14 cellular contexts compared by ENCODE assay signal in genomic region chr20:24782801-24783630, GRCh38.
DNase-seq lines count a peak whose midpoint lies in the region; ATAC-seq and TF ChIP-seq lines count a peak whose summit lies in the region.
"Had no signal": no experiment of that assay in that cellular context is flagged by ENCODE, and none has a peak within 500 bp of the region (broad histone marks: within the 10 kb centered on the region; RNA-seq: fewer than 3 reads in every experiment).

No MANE protein-coding gene starts in this region.

- no peaks in the 10 kb centered on the region for H3K36me3 ChIP-seq in spleen
- H3K36me3 ChIP-seq: MG63 had no signal

- no peaks in the 10 kb centered on the region for H3K9me3 ChIP-seq in spleen
- H3K9me3 ChIP-seq: MG63 had no signal

- TF ChIP-seq EP300 in Ishikawa (IDR thresholded peaks at IDR 0.05; ENCODE audit: borderline replicate concordance), result no peak

- H3K9me3 Mint-ChIP-seq in activated naive CD4-positive, alpha-beta T cell treated with anti-CD3 and anti-CD28 coated beads for 36 hours, result no peaks in the 10 kb centered on the region
- H3K9me3 Mint-ChIP-seq in activated naive CD4-positive, alpha-beta T cell treated with anti-CD3 and anti-CD28 coated beads, Interleukin-2, amount 50 U/mL, for 72 hours, result no peaks in the 10 kb centered on the region
- H3K9me3 Mint-ChIP-seq in chondrocyte (ENCODE audit: low read depth), result no peaks in the 10 kb centered on the region
- H3K9me3 Mint-ChIP-seq: activated CD4-positive, alpha-beta T cell treated with anti-CD3 and anti-CD28 coated beads, Interleukin-2, amount 10 ng/mL, durations not matched to agents 7 days and 5 days had no signal

- TF ChIP-seq RAD21 in Ishikawa (IDR thresholded peaks at IDR 0.05; ENCODE audit: low read depth), result peak; percentile 23; the same call in 1 of the 2 replicates

- DNase-seq in activated naive CD4-positive, alpha-beta T cell treated with anti-CD3 and anti-CD28 coated beads for 36 hours, result peak; percentile 15
- no peak for DNase-seq in activated naive CD4-positive, alpha-beta T cell treated with anti-CD3 and anti-CD28 coated beads, Interleukin-2, amount 50 U/mL, for 72 hours (ENCODE audit: low spot score in 2 of 2)
- DNase-seq in chondrocyte (ENCODE audit: low spot score), result peak; percentile 84
- peak; percentile 56 for DNase-seq in spleen
- no peak for DNase-seq in GM19238 (ENCODE audit: insufficient read length, low spot score)
- no peak for DNase-seq in activated gamma-delta T cell (lab: John Stamatoyannopoulos, UW)
- DNase-seq: activated CD4-positive, alpha-beta T cell treated with anti-CD3 and anti-CD28 coated beads, Interleukin-2, amount 10 ng/mL, durations not matched to agents 7 days and 5 days; activated naive CD4-positive, alpha-beta T cell treated with anti-CD3 and anti-CD28 coated beads, Interleukin-2, amount 50 U/mL, for 16 hours; AML-193; MG63; NCI-H2107; OCI-M1 had no signal

- H3K4me1 ChIP-seq in spleen, result peaks cover 0 to 14% (median 0%) of the 10 kb centered on the region in 6 donors

- peaks cover 4% of the 10 kb centered on the region for H3K27me3 Mint-ChIP-seq in activated naive CD4-positive, alpha-beta T cell treated with anti-CD3 and anti-CD28 coated beads for 36 hours (ENCODE audit: low read depth)
- H3K27me3 Mint-ChIP-seq in chondrocyte (ENCODE audit: low read depth), result no peaks in the 10 kb centered on the region

- ATAC-seq in activated naive CD4-positive, alpha-beta T cell treated with anti-CD3 and anti-CD28 coated beads, Interleukin-2, amount 50 U/mL, for 72 hours, result no peak
- no peak for ATAC-seq in GM21576 (IDR thresholded peaks at IDR 0.05; ENCODE audit: unreplicated experiment)

- CTCF ChIA-PET in activated naive CD4-positive, alpha-beta T cell treated with anti-CD3 and anti-CD28 coated beads for 36 hours (lab: Charles Lee), result interaction anchor here (0.6 kb wide), 1 partner anchor 211 kb away, joined by 3 read pairs; no protein-coding TSS in a partner anchor

- TF ChIP-seq CTCF in chondrocyte (IDR thresholded peaks at IDR 0.05), result peak; percentile 44
- no peak for TF ChIP-seq CTCF in spleen (IDR thresholded peaks at IDR 0.05 in 8 of 11, conservative IDR thresholded peaks at IDR 0.05 in 3 of 11)

- TF ChIP-seq POLR2A in spleen (IDR thresholded peaks at IDR 0.05), result no peak

- intact Hi-C loops in activated naive CD4-positive, alpha-beta T cell treated with anti-CD3 and anti-CD28 coated beads for 36 hours (cut with micrococcal nuclease), result loop anchor here (5.0 kb wide), 2 partner anchors 149 to 481 kb away; no protein-coding TSS in a partner anchor
- intact Hi-C loops in spleen (cut with DNase I; ENCODE audit: low total_unique reads), result no loop called here

- no peaks in the 10 kb centered on the region for H3K4me1 Mint-ChIP-seq in activated naive CD4-positive, alpha-beta T cell treated with anti-CD3 and anti-CD28 coated beads for 36 hours (ENCODE audit: low read depth)
- H3K4me1 Mint-ChIP-seq in chondrocyte (ENCODE audit: low read depth), result peaks cover 44% of the 10 kb centered on the region

- 53 to 71% (median 61%) methylated on average over 11 to 12 of the region's 12 CpGs for WGBS in spleen, 5 donors

- no peak overlapping the region for H3K27ac Mint-ChIP-seq in activated naive CD4-positive, alpha-beta T cell treated with anti-CD3 and anti-CD28 coated beads for 36 hours
- H3K27ac Mint-ChIP-seq in activated naive CD4-positive, alpha-beta T cell treated with anti-CD3 and anti-CD28 coated beads, Interleukin-2, amount 50 U/mL, for 72 hours, result no peak overlapping the region
- peak overlapping the region; percentile 64 for H3K27ac Mint-ChIP-seq in chondrocyte (ENCODE audit: unreplicated experiment)
- H3K27ac Mint-ChIP-seq: activated CD4-positive, alpha-beta T cell treated with anti-CD3 and anti-CD28 coated beads, Interleukin-2, amount 10 ng/mL, durations not matched to agents 7 days and 5 days had no signal

- no peak overlapping the region for H3K4me3 Mint-ChIP-seq in activated naive CD4-positive, alpha-beta T cell treated with anti-CD3 and anti-CD28 coated beads for 36 hours
- H3K4me3 Mint-ChIP-seq in chondrocyte (ENCODE audit: unreplicated experiment), result no peak overlapping the region
- H3K4me3 Mint-ChIP-seq: activated CD4-positive, alpha-beta T cell treated with anti-CD3 and anti-CD28 coated beads, Interleukin-2, amount 10 ng/mL, durations not matched to agents 7 days and 5 days had no signal

- peaks cover 0 to 37% (median 0%) of the 10 kb centered on the region in 7 donors for H3K27me3 ChIP-seq in spleen (replicated peaks in 1 of 7)
- H3K27me3 ChIP-seq: MG63 had no signal

- no peak overlapping the region for H3K27ac ChIP-seq in spleen

- H3K4me3 ChIP-seq in spleen, result no peak overlapping the region
- H3K4me3 ChIP-seq: MG63 had no signal

- no peaks in the 10 kb centered on the region for H3K36me3 Mint-ChIP-seq in activated naive CD4-positive, alpha-beta T cell treated with anti-CD3 and anti-CD28 coated beads for 36 hours (ENCODE audit: low read depth)
- H3K36me3 Mint-ChIP-seq in activated naive CD4-positive, alpha-beta T cell treated with anti-CD3 and anti-CD28 coated beads, Interleukin-2, amount 50 U/mL, for 72 hours, result no peaks in the 10 kb centered on the region
- no peaks in the 10 kb centered on the region for H3K36me3 Mint-ChIP-seq in chondrocyte (ENCODE audit: low read depth)

TF ChIP-seq in Ishikawa, 13 proteins besides CTCF, POLR2A, EP300 and RAD21:
- TF ChIP-seq FOXM1 (IDR thresholded peaks at IDR 0.05; ENCODE audit: borderline replicate concordance, low read depth) (no peak), TEAD4 (IDR thresholded peaks at IDR 0.05) (no peak), USF1 (IDR thresholded peaks at IDR 0.05) (no peak), REST (IDR thresholded peaks at IDR 0.05; ENCODE audit: low read depth) (no peak), MAX (IDR thresholded peaks at IDR 0.05) (no peak), YY1 (IDR thresholded peaks at IDR 0.05; ENCODE audit: low read depth) (no peak), TAF1 (IDR thresholded peaks at IDR 0.05; ENCODE audit: low read depth) (no peak), TCF12 (IDR thresholded peaks at IDR 0.05; ENCODE audit: low read depth) (no peak), EGR1 (IDR thresholded peaks at IDR 0.05) (no peak), NFIC (IDR thresholded peaks at IDR 0.05) (no peak), CREB1 (IDR thresholded peaks at IDR 0.05; ENCODE audit: low read depth) (no peak), ZBTB7A (IDR thresholded peaks at IDR 0.05; ENCODE audit: low read depth) (no peak), CEBPB (IDR thresholded peaks at IDR 0.05) (no peak)

Comparison
In these comparisons a context has a peak if more than half of its experiments do, and no peak if none do; other contexts are left out.
1. DNase-seq: peak in activated naive CD4-positive, alpha-beta T cell treated with anti-CD3 and anti-CD28 coated beads for 36 hours (single experiment), chondrocyte (single experiment) and spleen (single experiment); none in activated naive CD4-positive, alpha-beta T cell treated with anti-CD3 and anti-CD28 coated beads, Interleukin-2, amount 50 U/mL, for 72 hours (0 of 2), GM19238 (single experiment) and activated gamma-delta T cell (single experiment).